15 cellular contexts compared by ENCODE assay signal in genomic region chr2:9780368-9781130, GRCh38.
A peak's percentile ranks its signal among the peaks of the same experiment; 100 is the strongest.
DNase-seq lines count a peak whose midpoint lies in the region; ATAC-seq and TF ChIP-seq lines count a peak whose summit lies in the region.
"Had no signal": no experiment of that assay in that cellular context is flagged by ENCODE, and none has a peak within 500 bp of the region (broad histone marks: within the 10 kb centered on the region; RNA-seq: fewer than 3 reads in every experiment).

No MANE protein-coding gene starts in this region.

- ATAC-seq in CD4-positive, CD25-positive, alpha-beta regulatory T cell (ENCODE audit: low read depth in 2 of 2) = no peak
- ATAC-seq in central memory CD8-positive, alpha-beta T cell (replicated peaks; ENCODE audit: extremely low read depth, poor library complexity, severe bottlenecking) = no peak
- ATAC-seq in HG03571 (IDR thresholded peaks at IDR 0.05; ENCODE audit: unreplicated experiment) (no peak), HG03457 (IDR thresholded peaks at IDR 0.05; ENCODE audit: unreplicated experiment) (no peak)
- ATAC-seq: gastrocnemius medialis had no signal

- peak overlapping the region in 3 of 4 donors; percentile 59 to 78 (median 67) for H3K4me3 Mint-ChIP-seq in CD4-positive, CD25-positive, alpha-beta regulatory T cell
- no peak overlapping the region for H3K4me3 Mint-ChIP-seq in T-helper 1 cell treated with Interleukin-12 subunit alpha and Interleukin-12 subunit beta and Interleukin-4 antibody, amounts not matched to agents 30 μg/mL and 1 μg/mL, for 36 hours
- peak overlapping the region; percentile 65 for H3K4me3 Mint-ChIP-seq in central memory CD8-positive, alpha-beta T cell
- H3K4me3 Mint-ChIP-seq in glutamatergic neuron (ENCODE audit: unreplicated experiment) = no peak overlapping the region

- peak overlapping the region; percentile 91 for H3K27ac ChIP-seq in CD4-positive, CD25-positive, alpha-beta regulatory T cell (ENCODE audit: insufficient read depth, low read length, poor library complexity, severe bottlenecking)
- H3K27ac ChIP-seq: gastrocnemius medialis, right atrium auricular region, SJSA1, thoracic aorta had no signal

- peaks cover 41% of the 10 kb centered on the region for H3K4me1 ChIP-seq in CD4-positive, CD25-positive, alpha-beta regulatory T cell (ENCODE audit: control insufficient read depth, insufficient read depth, low read length, poor library complexity, severe bottlenecking)
- H3K4me1 ChIP-seq: gastrocnemius medialis, right atrium auricular region, SJSA1 had no signal

- peak overlapping the region; percentile 52 for H3K4me3 ChIP-seq in CD4-positive, CD25-positive, alpha-beta regulatory T cell (ENCODE audit: low read depth, low read length)
- H3K4me3 ChIP-seq in GM12865 (ENCODE audit: low read depth, low read length) = no peak overlapping the region
- H3K4me3 ChIP-seq: gastrocnemius medialis, right atrium auricular region, SJSA1, thoracic aorta had no signal

- H3K36me3 Mint-ChIP-seq in CD4-positive, CD25-positive, alpha-beta regulatory T cell = no peaks in the 10 kb centered on the region
- H3K36me3 Mint-ChIP-seq in T-helper 1 cell treated with Interleukin-12 subunit alpha and Interleukin-12 subunit beta and Interleukin-4 antibody, amounts not matched to agents 30 μg/mL and 1 μg/mL, for 36 hours (ENCODE audit: low read depth) = peaks cover 9% of the 10 kb centered on the region
- H3K36me3 Mint-ChIP-seq in central memory CD8-positive, alpha-beta T cell (ENCODE audit: insufficient read depth) = peaks cover 6% of the 10 kb centered on the region
- no peaks in the 10 kb centered on the region for H3K36me3 Mint-ChIP-seq in glutamatergic neuron (ENCODE audit: unreplicated experiment)

- H3K9me3 ChIP-seq in CD4-positive, CD25-positive, alpha-beta regulatory T cell (ENCODE audit: control insufficient read depth in 2 of 2, low read length in 2 of 2) = no peaks in the 10 kb centered on the region
- H3K9me3 ChIP-seq: gastrocnemius medialis, right atrium auricular region, SJSA1, thoracic aorta had no signal

- no peaks in the 10 kb centered on the region for H3K36me3 ChIP-seq in CD4-positive, CD25-positive, alpha-beta regulatory T cell (ENCODE audit: control insufficient read depth, insufficient read depth, low read length)
- H3K36me3 ChIP-seq: gastrocnemius medialis, right atrium auricular region, SJSA1, thoracic aorta had no signal

- DNase-seq in CD4-positive, CD25-positive, alpha-beta regulatory T cell = no peak
- DNase-seq in GM12865 (ENCODE audit: low read depth) (peak; percentile 43), cortex of kidney (lab: John Stamatoyannopoulos, UW) (no peak), glutamatergic neuron (no peak)
- DNase-seq in central memory CD8-positive, alpha-beta T cell (ENCODE audit: low spot score in 2 of 2) = no peak
- DNase-seq: activated CD4-positive, CD25-positive, alpha-beta regulatory T cell treated with anti-CD3 and anti-CD28 coated beads, Interleukin-2, amount 50 U/mL, for 72 hours; NCI-H1417 treated with DMSO at 0.1 percent for 48 hours; NCI-H526 had no signal

- peak overlapping the region; percentile 88 to 97 (median 92) for H3K27ac Mint-ChIP-seq in CD4-positive, CD25-positive, alpha-beta regulatory T cell
- H3K27ac Mint-ChIP-seq in T-helper 1 cell treated with Interleukin-12 subunit alpha and Interleukin-12 subunit beta and Interleukin-4 antibody, amounts not matched to agents 30 μg/mL and 1 μg/mL, for 36 hours = peak overlapping the region; percentile 88
- H3K27ac Mint-ChIP-seq in central memory CD8-positive, alpha-beta T cell (ENCODE audit: low read depth) = peak overlapping the region; percentile 87
- H3K27ac Mint-ChIP-seq in glutamatergic neuron (ENCODE audit: unreplicated experiment) = no peak overlapping the region

- peaks cover 0 to 2% (median 0%) of the 10 kb centered on the region in 7 donors for H3K9me3 Mint-ChIP-seq in CD4-positive, CD25-positive, alpha-beta regulatory T cell
- H3K9me3 Mint-ChIP-seq in T-helper 1 cell treated with Interleukin-12 subunit alpha and Interleukin-12 subunit beta and Interleukin-4 antibody, amounts not matched to agents 30 μg/mL and 1 μg/mL, for 36 hours = peaks cover 9% of the 10 kb centered on the region
- H3K9me3 Mint-ChIP-seq in central memory CD8-positive, alpha-beta T cell = no peaks in the 10 kb centered on the region
- no peaks in the 10 kb centered on the region for H3K9me3 Mint-ChIP-seq in glutamatergic neuron (ENCODE audit: unreplicated experiment)

- H3K27me3 Mint-ChIP-seq in CD4-positive, CD25-positive, alpha-beta regulatory T cell = no peaks in the 10 kb centered on the region
- no peaks in the 10 kb centered on the region for H3K27me3 Mint-ChIP-seq in T-helper 1 cell treated with Interleukin-12 subunit alpha and Interleukin-12 subunit beta and Interleukin-4 antibody, amounts not matched to agents 30 μg/mL and 1 μg/mL, for 36 hours (ENCODE audit: low read depth)
- no peaks in the 10 kb centered on the region for H3K27me3 Mint-ChIP-seq in central memory CD8-positive, alpha-beta T cell
- H3K27me3 Mint-ChIP-seq in glutamatergic neuron (ENCODE audit: unreplicated experiment) = no peaks in the 10 kb centered on the region

- TF ChIP-seq CTCF in GM12865 (IDR thresholded peaks at IDR 0.05; ENCODE audit: insufficient read depth, low read depth, low read length, missing control alignments) = no peak
- no peak for TF ChIP-seq CTCF in glutamatergic neuron (IDR thresholded peaks at IDR 0.05; ENCODE audit: partially characterized antibody, unreplicated experiment)

- H3K27me3 ChIP-seq in CD4-positive, CD25-positive, alpha-beta regulatory T cell (ENCODE audit: control insufficient read depth, insufficient read depth, low read length) = no peaks in the 10 kb centered on the region
- H3K27me3 ChIP-seq: gastrocnemius medialis, right atrium auricular region, SJSA1 had no signal

- peaks cover 19 to 54% (median 34%) of the 10 kb centered on the region in 4 donors for H3K4me1 Mint-ChIP-seq in CD4-positive, CD25-positive, alpha-beta regulatory T cell
- peaks cover 39% of the 10 kb centered on the region for H3K4me1 Mint-ChIP-seq in T-helper 1 cell treated with Interleukin-12 subunit alpha and Interleukin-12 subunit beta and Interleukin-4 antibody, amounts not matched to agents 30 μg/mL and 1 μg/mL, for 36 hours (ENCODE audit: low read depth)
- peaks cover 38% of the 10 kb centered on the region for H3K4me1 Mint-ChIP-seq in central memory CD8-positive, alpha-beta T cell
- peaks cover 14% of the 10 kb centered on the region for H3K4me1 Mint-ChIP-seq in glutamatergic neuron (ENCODE audit: low read depth, unreplicated experiment)

Comparison
In these comparisons a context has a peak if more than half of its experiments do, and no peak if none do; other contexts are left out.
1. H3K4me3 Mint-ChIP-seq: peak in CD4-positive, CD25-positive, alpha-beta regulatory T cell (3 of 4) and central memory CD8-positive, alpha-beta T cell (single experiment); none in T-helper 1 cell treated with Interleukin-12 subunit alpha and Interleukin-12 subunit beta and Interleukin-4 antibody, amounts not matched to agents 30 μg/mL and 1 μg/mL, for 36 hours (single experiment) and glutamatergic neuron (single experiment).